In genomic region chr3:191922570-191922969, GRCh38 we compare ENCODE assay signal across 20 cellular contexts.
DNase-seq lines count a peak whose midpoint lies in the region; FAIRE-seq and TF ChIP-seq lines count a peak whose summit lies in the region.
"Had no signal": no experiment of that assay in that cellular context is flagged by ENCODE, and none has a peak within 500 bp of the region (broad histone marks: within the 10 kb centered on the region; RNA-seq: fewer than 3 reads in every experiment).

No MANE protein-coding gene starts in this region.

- no peak overlapping the region for H3K14ac ChIP-seq in H1 (ENCODE audit: insufficient read length)

- H3K9ac ChIP-seq in HUES6 (ENCODE audit: low read length) (no peak overlapping the region), H1 (replicated peaks in 1 of 4; ENCODE audit: extremely low read depth in 1 of 4, low read depth in 3 of 4, low read length in 3 of 4) (no peak overlapping the region), neural progenitor cell (no peak overlapping the region)
- H3K9ac ChIP-seq: BLaER1 treated with 17β-estradiol and CSF1 and Interleukin-3, amounts not matched to agents 10 nM and 100 nM had no signal

- H2AFZ ChIP-seq in H1 (ENCODE audit: low read length): no peak overlapping the region
- H2AFZ ChIP-seq in neural progenitor cell (replicated peaks): peak overlapping the region; percentile 53

- no peak overlapping the region for H2BK12ac ChIP-seq in H1 (ENCODE audit: low read depth, low read length)

- WGBS in H1 (ENCODE audit: extremely low coverage in 1 of 2, insufficient coverage in 1 of 2, insufficient read length in 1 of 2, insufficient replicate concordance in 2 of 2, low coverage in 1 of 2, low lambda C conversion rate in 2 of 2, missing lambda C conversion rate in 1 of 2), 2 experiments: 80% methylated on average over 5 of the region's 5 CpGs; no CpG with 5 or more reads in 1 of the 2 experiments
- WGBS in lower leg skin, 2 donors: 84 to 86% methylated on average over 5 of the region's 5 CpGs

- H3K27me3 Mint-ChIP-seq in neural progenitor cell (ENCODE audit: insufficient read depth, low read depth): no peaks in the 10 kb centered on the region
- no peaks in the 10 kb centered on the region for H3K27me3 Mint-ChIP-seq in activated naive CD8-positive, alpha-beta T cell treated with anti-CD3 and anti-CD28 coated beads for 36 hours
- H3K27me3 Mint-ChIP-seq: B cell had no signal

- H2BK15ac ChIP-seq in H1 (ENCODE audit: low read length): no peak overlapping the region

- DNase-seq in RPMI7951 (ENCODE audit: low read depth): peak; percentile 2
- no peak for DNase-seq in H1 (ENCODE audit: low read depth in 1 of 2, low spot score in 2 of 2)
- DNase-seq in neural progenitor cell (ENCODE audit: low spot score): no peak
- no peak for DNase-seq in HAP-1 (ENCODE audit: low spot score in 2 of 2)
- no peak for DNase-seq in cerebellum (ENCODE audit: low spot score)
- DNase-seq in activated naive CD8-positive, alpha-beta T cell treated with anti-CD3 and anti-CD28 coated beads for 36 hours: no peak
- no peak for DNase-seq in lower leg skin (ENCODE audit: low spot score in 2 of 2)
- DNase-seq: Calu3; CD8-positive, alpha-beta T cell; DMS 273 treated with DMSO at 0.1 percent for 48 hours; DMS53; DND-41; EL; GOT3; H9 had no signal

- H3K36me3 Mint-ChIP-seq in neural progenitor cell: no peaks in the 10 kb centered on the region
- no peaks in the 10 kb centered on the region for H3K36me3 Mint-ChIP-seq in activated naive CD8-positive, alpha-beta T cell treated with anti-CD3 and anti-CD28 coated beads for 36 hours
- H3K36me3 Mint-ChIP-seq: CD8-positive, alpha-beta T cell had no signal

- H3K23me2 ChIP-seq in H1 (ENCODE audit: low read depth, low read length): no peaks in the 10 kb centered on the region

- peaks cover 13 to 87% of the 10 kb centered on the region in 2 experiments; a peak in 3 of 4 replicates for H3K79me2 ChIP-seq in H1 (ENCODE audit: control insufficient read depth in 1 of 2, insufficient read depth in 2 of 2, low read length in 2 of 2)
- H3K79me2 ChIP-seq in neural progenitor cell (ENCODE audit: low read depth): no peaks in the 10 kb centered on the region

- no peak for TF ChIP-seq EP300 in H1 (IDR thresholded peaks at IDR 0.05; ENCODE audit: borderline replicate concordance in 1 of 2, low read depth in 2 of 2, low read length in 2 of 2)

- no peak overlapping the region for H2BK20ac ChIP-seq in H1 (ENCODE audit: low read length)

- intact Hi-C loops in lower leg skin (cut with DNase I; ENCODE audit: low total_unique reads): no loop called here

- H3K56ac ChIP-seq in H1 (replicated peaks; ENCODE audit: insufficient read length, low read depth, low read length): no peak overlapping the region

- H4K91ac ChIP-seq in H1 (replicated peaks; ENCODE audit: insufficient read length, low read length): no peak overlapping the region

- H3K4me1 Mint-ChIP-seq in neural progenitor cell: no peaks in the 10 kb centered on the region
- H3K4me1 Mint-ChIP-seq in activated naive CD8-positive, alpha-beta T cell treated with anti-CD3 and anti-CD28 coated beads for 36 hours: no peaks in the 10 kb centered on the region
- H3K4me1 Mint-ChIP-seq: B cell had no signal

- H3K9me3 ChIP-seq in HUES6 (ENCODE audit: control insufficient read depth, insufficient read depth, low read depth, low read length): peaks cover 8% of the 10 kb centered on the region; the same call in 1 of the 2 replicates
- H3K9me3 ChIP-seq in H1 (ENCODE audit: insufficient read depth in 2 of 2, low read depth in 1 of 2, low read length in 1 of 2): no peaks in the 10 kb centered on the region
- H3K9me3 ChIP-seq in neural progenitor cell (ENCODE audit: low read depth): no peaks in the 10 kb centered on the region
- no peaks in the 10 kb centered on the region for H3K9me3 ChIP-seq in HAP-1
- H3K9me3 ChIP-seq: BLaER1 treated with 17β-estradiol and CSF1 and Interleukin-3, amounts not matched to agents 10 nM and 100 nM had no signal

- no peak overlapping the region for H3K23ac ChIP-seq in H1 (ENCODE audit: insufficient read length)

- H3K4me3 ChIP-seq in HUES6 (ENCODE audit: low read depth, low read length) (peak overlapping the region; percentile 34; the same call in 1 of the 2 replicates), H1 (ENCODE audit: extremely low read depth in 1 of 4, insufficient read depth in 2 of 4, low read depth in 3 of 4, low read length in 4 of 4) (peak overlapping the region in 1 of 4 experiments; percentile 30; a peak in 1 of 8 replicates), neural progenitor cell (no peak overlapping the region), HAP-1 (no peak overlapping the region), lower leg skin (ENCODE audit: low read depth, poor library complexity, severe bottlenecking) (no peak overlapping the region)
- H3K4me3 ChIP-seq: BLaER1 treated with 17β-estradiol and CSF1 and Interleukin-3, amounts not matched to agents 10 nM and 100 nM had no signal

- H3K18ac ChIP-seq in H1 (ENCODE audit: extremely low read depth, low read length): no peak overlapping the region

- H3F3A ChIP-seq in neural progenitor cell (ENCODE audit: low read depth): no peaks in the 10 kb centered on the region

- H3K4me2 ChIP-seq in H1 (ENCODE audit: insufficient read depth in 1 of 2, low read depth in 2 of 2, low read length in 2 of 2) (peak overlapping the region in 1 of 2 experiments; percentile 45; a peak in 1 of 4 replicates), neural progenitor cell (no peak overlapping the region)
- H3K4me2 ChIP-seq: BLaER1 treated with 17β-estradiol and CSF1 and Interleukin-3, amounts not matched to agents 10 nM and 100 nM had no signal

- TF ChIP-seq CTCF in H1 (IDR thresholded peaks at IDR 0.05; ENCODE audit: control extremely low read depth in 1 of 3, insufficient read depth in 1 of 3, low read depth in 1 of 3, low read length in 3 of 3) (no peak), neural progenitor cell (IDR thresholded peaks at IDR 0.05) (no peak), lower leg skin (IDR thresholded peaks at IDR 0.05) (no peak)

- H3K27me3 ChIP-seq in HUES6 (ENCODE audit: control insufficient read depth, insufficient read depth, low read length) (no peaks in the 10 kb centered on the region), H1 (replicated peaks in 1 of 4; ENCODE audit: control insufficient read depth in 3 of 4, extremely low read depth in 1 of 4, insufficient read depth in 3 of 4, low read length in 3 of 4) (no peaks in the 10 kb centered on the region), neural progenitor cell (no peaks in the 10 kb centered on the region), HAP-1 (ENCODE audit: low read depth) (no peaks in the 10 kb centered on the region)
- H3K27me3 ChIP-seq: BLaER1 treated with 17β-estradiol and CSF1 and Interleukin-3, amounts not matched to agents 10 nM and 100 nM had no signal

- no peak overlapping the region for H3K4ac ChIP-seq in H1 (replicated peaks; ENCODE audit: insufficient read length, low read depth, low read length)

- no peak overlapping the region for H3K27ac Mint-ChIP-seq in neural progenitor cell
- H3K27ac Mint-ChIP-seq in activated naive CD8-positive, alpha-beta T cell treated with anti-CD3 and anti-CD28 coated beads for 36 hours: no peak overlapping the region
- H3K27ac Mint-ChIP-seq: B cell; CD8-positive, alpha-beta T cell had no signal

- no peak for FAIRE-seq in H1 (lab: Jason Lieb, UNC)
- FAIRE-seq: GM12892, GM18507 had no signal

- H3K4me3 Mint-ChIP-seq in neural progenitor cell: no peak overlapping the region
- no peak overlapping the region for H3K4me3 Mint-ChIP-seq in activated naive CD8-positive, alpha-beta T cell treated with anti-CD3 and anti-CD28 coated beads for 36 hours
- H3K4me3 Mint-ChIP-seq: B cell; CD8-positive, alpha-beta T cell; H9 had no signal

- CTCF ChIA-PET in H1 (lab: Charles Lee; ENCODE audit: partially characterized antibody): interaction anchor here (0.6 to 1.6 kb wide), 3 partner anchors 10 to 500 kb away, joined by 3 read pairs; no protein-coding TSS in a partner anchor

- H4K5ac ChIP-seq in H1 (ENCODE audit: insufficient read length, low read depth, low read length): no peak overlapping the region

- no peak overlapping the region for H4K8ac ChIP-seq in H1 (ENCODE audit: extremely low read depth, insufficient read depth, low read length)

- in situ Hi-C loops in HAP-1 (cut with MboI; ENCODE audit: low sequenced_read_pairs): no loop called here

- H4K20me1 ChIP-seq in H1 (replicated peaks in 1 of 2; ENCODE audit: control insufficient read depth in 1 of 2, insufficient read depth in 2 of 2, low read length in 2 of 2) (no peaks in the 10 kb centered on the region), neural progenitor cell (ENCODE audit: low read depth) (no peaks in the 10 kb centered on the region)
- H4K20me1 ChIP-seq: BLaER1 treated with 17β-estradiol and CSF1 and Interleukin-3, amounts not matched to agents 10 nM and 100 nM had no signal

- no peak overlapping the region for H2BK120ac ChIP-seq in H1 (replicated peaks; ENCODE audit: low read depth, low read length)

- peak overlapping the region; percentile 13; the same call in 1 of the 2 replicates for H3K27ac ChIP-seq in HUES6 (ENCODE audit: low read depth, low read length)
- no peak overlapping the region for H3K27ac ChIP-seq in H1 (ENCODE audit: low read depth, low read length)
- H3K27ac ChIP-seq in neural progenitor cell: no peak overlapping the region
- H3K27ac ChIP-seq: BLaER1 treated with 17β-estradiol and CSF1 and Interleukin-3, amounts not matched to agents 10 nM and 100 nM had no signal

- H3K36me3 ChIP-seq in HUES6 (ENCODE audit: control insufficient read depth, insufficient read depth, low read length) (peaks cover 57% of the 10 kb centered on the region; the same call in 1 of the 2 replicates), H1 (ENCODE audit: control insufficient read depth in 2 of 4, insufficient read depth in 4 of 4, low read length in 3 of 4) (peaks cover 0 to 32% (median 8%) of the 10 kb centered on the region in 4 experiments; a peak in 4 of 8 replicates), neural progenitor cell (no peaks in the 10 kb centered on the region), HAP-1 (replicated peaks) (no peaks in the 10 kb centered on the region)
- H3K36me3 ChIP-seq: BLaER1 treated with 17β-estradiol and CSF1 and Interleukin-3, amounts not matched to agents 10 nM and 100 nM had no signal

- TF ChIP-seq RAD21 in H1 (IDR thresholded peaks at IDR 0.05 in 1 of 2, conservative IDR thresholded peaks at IDR 0.05 in 1 of 2; ENCODE audit: low read depth in 2 of 2, low read length in 2 of 2): no peak

- no peaks in the 10 kb centered on the region for H3K79me1 ChIP-seq in H1 (ENCODE audit: low read depth, low read length)

- 0 out of 2 replicates have a peak overlapping the region, but pooled peaks have one; percentile 54 for H2BK5ac ChIP-seq in H1 (ENCODE audit: low read depth, low read length)

- POLR2A ChIA-PET in H1 (lab: Charles Lee; ENCODE audit: partially characterized antibody): interaction anchor here (1.1 to 1.7 kb wide), 3 partner anchors 9 to 522 kb away, joined by 4 to 9 read pairs (median 6); no protein-coding TSS in a partner anchor

- peaks cover 10% of the 10 kb centered on the region for H3K9me3 Mint-ChIP-seq in neural progenitor cell
- peaks cover 6% of the 10 kb centered on the region for H3K9me3 Mint-ChIP-seq in activated naive CD8-positive, alpha-beta T cell treated with anti-CD3 and anti-CD28 coated beads for 36 hours
- H3K9me3 Mint-ChIP-seq: CD8-positive, alpha-beta T cell had no signal

- peaks cover 7% of the 10 kb centered on the region for H3K4me1 ChIP-seq in HUES6 (ENCODE audit: control insufficient read depth, insufficient read depth, low read length)
- peaks cover 0 to 6% (median 2%) of the 10 kb centered on the region in 4 experiments; a peak in 4 of 7 replicates for H3K4me1 ChIP-seq in H1 (replicated peaks in 1 of 4; ENCODE audit: control insufficient read depth in 3 of 4, insufficient read depth in 4 of 4, low read length in 3 of 4)
- H3K4me1 ChIP-seq in neural progenitor cell: peaks cover 8% of the 10 kb centered on the region
- no peaks in the 10 kb centered on the region for H3K4me1 ChIP-seq in HAP-1
- H3K4me1 ChIP-seq: BLaER1 treated with 17β-estradiol and CSF1 and Interleukin-3, amounts not matched to agents 10 nM and 100 nM had no signal

- TF ChIP-seq POLR2A in H1 (IDR thresholded peaks at IDR 0.05; ENCODE audit: control extremely low read depth in 1 of 2, low read depth in 2 of 2, low read length in 2 of 2): no peak
- no peak for TF ChIP-seq POLR2A in lower leg skin (IDR thresholded peaks at IDR 0.05)

- H2AK5ac ChIP-seq in H1 (ENCODE audit: low read depth, low read length): no peak overlapping the region
